Comparison of ENCODE assay signal across 1 cellular context in genomic region chr12:46492471-46493351, GRCh38.
A peak's percentile ranks its signal among the peaks of the same experiment; 100 is the strongest.
TF ChIP-seq lines count a peak whose summit lies in the region.

No MANE protein-coding gene starts in this region.

TF ChIP-seq in HepG2, 621 proteins besides CTCF, POLR2A, EP300 and RAD21 (continued from another document and continues in another):
- TF ChIP-seq, protein P1, sequence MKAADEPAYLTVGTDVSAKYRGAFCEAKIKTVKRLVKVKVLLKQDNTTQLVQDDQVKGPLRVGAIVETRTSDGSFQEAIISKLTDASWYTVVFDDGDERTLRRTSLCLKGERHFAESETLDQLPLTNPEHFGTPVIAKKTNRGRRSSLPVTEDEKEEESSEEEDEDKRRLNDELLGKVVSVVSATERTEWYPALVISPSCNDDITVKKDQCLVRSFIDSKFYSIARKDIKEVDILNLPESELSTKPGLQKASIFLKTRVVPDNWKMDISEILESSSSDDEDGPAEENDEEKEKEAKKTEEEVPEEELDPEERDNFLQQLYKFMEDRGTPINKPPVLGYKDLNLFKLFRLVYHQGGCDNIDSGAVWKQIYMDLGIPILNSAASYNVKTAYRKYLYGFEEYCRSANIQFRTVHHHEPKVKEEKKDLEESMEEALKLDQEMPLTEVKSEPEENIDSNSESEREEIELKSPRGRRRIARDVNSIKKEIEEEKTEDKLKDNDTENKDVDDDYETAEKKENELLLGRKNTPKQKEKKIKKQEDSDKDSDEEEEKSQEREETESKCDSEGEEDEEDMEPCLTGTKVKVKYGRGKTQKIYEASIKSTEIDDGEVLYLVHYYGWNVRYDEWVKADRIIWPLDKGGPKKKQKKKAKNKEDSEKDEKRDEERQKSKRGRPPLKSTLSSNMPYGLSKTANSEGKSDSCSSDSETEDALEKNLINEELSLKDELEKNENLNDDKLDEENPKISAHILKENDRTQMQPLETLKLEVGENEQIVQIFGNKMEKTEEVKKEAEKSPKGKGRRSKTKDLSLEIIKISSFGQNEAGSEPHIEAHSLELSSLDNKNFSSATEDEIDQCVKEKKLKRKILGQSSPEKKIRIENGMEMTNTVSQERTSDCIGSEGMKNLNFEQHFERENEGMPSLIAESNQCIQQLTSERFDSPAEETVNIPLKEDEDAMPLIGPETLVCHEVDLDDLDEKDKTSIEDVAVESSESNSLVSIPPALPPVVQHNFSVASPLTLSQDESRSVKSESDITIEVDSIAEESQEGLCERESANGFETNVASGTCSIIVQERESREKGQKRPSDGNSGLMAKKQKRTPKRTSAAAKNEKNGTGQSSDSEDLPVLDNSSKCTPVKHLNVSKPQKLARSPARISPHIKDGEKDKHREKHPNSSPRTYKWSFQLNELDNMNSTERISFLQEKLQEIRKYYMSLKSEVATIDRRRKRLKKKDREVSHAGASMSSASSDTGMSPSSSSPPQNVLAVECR (CRISPR knock-in tag; IDR thresholded peaks at IDR 0.05; ENCODE audit: borderline replicate concordance), result peak; percentile 29; the same call in 1 of the 2 replicates
- TF ChIP-seq ZBTB44 (CRISPR knock-in tag; IDR thresholded peaks at IDR 0.05), result no peak
- TF ChIP-seq SP1 (IDR thresholded peaks at IDR 0.05), result no peak
- no peak for TF ChIP-seq SP1 (CRISPR knock-in tag; IDR thresholded peaks at IDR 0.05)
- peak; percentile 58; the same call in 1 of the 2 replicates for TF ChIP-seq YEATS2 (CRISPR knock-in tag; IDR thresholded peaks at IDR 0.05; ENCODE audit: borderline replicate concordance)
- peak; percentile 47; the same call in 1 of the 2 replicates for TF ChIP-seq ZNF547 (CRISPR knock-in tag; IDR thresholded peaks at IDR 0.05)
- TF ChIP-seq, protein P2, sequence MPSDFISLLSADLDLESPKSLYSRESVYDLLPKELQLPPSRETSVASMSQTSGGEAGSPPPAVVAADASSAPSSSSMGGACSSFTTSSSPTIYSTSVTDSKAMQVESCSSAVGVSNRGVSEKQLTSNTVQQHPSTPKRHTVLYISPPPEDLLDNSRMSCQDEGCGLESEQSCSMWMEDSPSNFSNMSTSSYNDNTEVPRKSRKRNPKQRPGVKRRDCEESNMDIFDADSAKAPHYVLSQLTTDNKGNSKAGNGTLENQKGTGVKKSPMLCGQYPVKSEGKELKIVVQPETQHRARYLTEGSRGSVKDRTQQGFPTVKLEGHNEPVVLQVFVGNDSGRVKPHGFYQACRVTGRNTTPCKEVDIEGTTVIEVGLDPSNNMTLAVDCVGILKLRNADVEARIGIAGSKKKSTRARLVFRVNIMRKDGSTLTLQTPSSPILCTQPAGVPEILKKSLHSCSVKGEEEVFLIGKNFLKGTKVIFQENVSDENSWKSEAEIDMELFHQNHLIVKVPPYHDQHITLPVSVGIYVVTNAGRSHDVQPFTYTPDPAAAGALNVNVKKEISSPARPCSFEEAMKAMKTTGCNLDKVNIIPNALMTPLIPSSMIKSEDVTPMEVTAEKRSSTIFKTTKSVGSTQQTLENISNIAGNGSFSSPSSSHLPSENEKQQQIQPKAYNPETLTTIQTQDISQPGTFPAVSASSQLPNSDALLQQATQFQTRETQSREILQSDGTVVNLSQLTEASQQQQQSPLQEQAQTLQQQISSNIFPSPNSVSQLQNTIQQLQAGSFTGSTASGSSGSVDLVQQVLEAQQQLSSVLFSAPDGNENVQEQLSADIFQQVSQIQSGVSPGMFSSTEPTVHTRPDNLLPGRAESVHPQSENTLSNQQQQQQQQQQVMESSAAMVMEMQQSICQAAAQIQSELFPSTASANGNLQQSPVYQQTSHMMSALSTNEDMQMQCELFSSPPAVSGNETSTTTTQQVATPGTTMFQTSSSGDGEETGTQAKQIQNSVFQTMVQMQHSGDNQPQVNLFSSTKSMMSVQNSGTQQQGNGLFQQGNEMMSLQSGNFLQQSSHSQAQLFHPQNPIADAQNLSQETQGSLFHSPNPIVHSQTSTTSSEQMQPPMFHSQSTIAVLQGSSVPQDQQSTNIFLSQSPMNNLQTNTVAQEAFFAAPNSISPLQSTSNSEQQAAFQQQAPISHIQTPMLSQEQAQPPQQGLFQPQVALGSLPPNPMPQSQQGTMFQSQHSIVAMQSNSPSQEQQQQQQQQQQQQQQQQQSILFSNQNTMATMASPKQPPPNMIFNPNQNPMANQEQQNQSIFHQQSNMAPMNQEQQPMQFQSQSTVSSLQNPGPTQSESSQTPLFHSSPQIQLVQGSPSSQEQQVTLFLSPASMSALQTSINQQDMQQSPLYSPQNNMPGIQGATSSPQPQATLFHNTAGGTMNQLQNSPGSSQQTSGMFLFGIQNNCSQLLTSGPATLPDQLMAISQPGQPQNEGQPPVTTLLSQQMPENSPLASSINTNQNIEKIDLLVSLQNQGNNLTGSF (CRISPR knock-in tag; IDR thresholded peaks at IDR 0.05), result no peak
- no peak for TF ChIP-seq ZSCAN31 (CRISPR knock-in tag; IDR thresholded peaks at IDR 0.05; ENCODE audit: low read depth)
- peak; percentile 97 for TF ChIP-seq ELF3 (CRISPR knock-in tag; IDR thresholded peaks at IDR 0.05)
- peak; percentile 83; the same call in 1 of the 2 replicates for TF ChIP-seq EHMT2 (IDR thresholded peaks at IDR 0.05; ENCODE audit: borderline replicate concordance, low read depth, low read length)
- TF ChIP-seq, protein P3, sequence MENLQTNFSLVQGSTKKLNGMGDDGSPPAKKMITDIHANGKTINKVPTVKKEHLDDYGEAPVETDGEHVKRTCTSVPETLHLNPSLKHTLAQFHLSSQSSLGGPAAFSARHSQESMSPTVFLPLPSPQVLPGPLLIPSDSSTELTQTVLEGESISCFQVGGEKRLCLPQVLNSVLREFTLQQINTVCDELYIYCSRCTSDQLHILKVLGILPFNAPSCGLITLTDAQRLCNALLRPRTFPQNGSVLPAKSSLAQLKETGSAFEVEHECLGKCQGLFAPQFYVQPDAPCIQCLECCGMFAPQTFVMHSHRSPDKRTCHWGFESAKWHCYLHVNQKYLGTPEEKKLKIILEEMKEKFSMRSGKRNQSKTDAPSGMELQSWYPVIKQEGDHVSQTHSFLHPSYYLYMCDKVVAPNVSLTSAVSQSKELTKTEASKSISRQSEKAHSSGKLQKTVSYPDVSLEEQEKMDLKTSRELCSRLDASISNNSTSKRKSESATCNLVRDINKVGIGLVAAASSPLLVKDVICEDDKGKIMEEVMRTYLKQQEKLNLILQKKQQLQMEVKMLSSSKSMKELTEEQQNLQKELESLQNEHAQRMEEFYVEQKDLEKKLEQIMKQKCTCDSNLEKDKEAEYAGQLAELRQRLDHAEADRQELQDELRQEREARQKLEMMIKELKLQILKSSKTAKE (CRISPR knock-in tag; IDR thresholded peaks at IDR 0.05; ENCODE audit: borderline replicate concordance), result peak; percentile 96
- no peak for TF ChIP-seq ZBTB4 (CRISPR knock-in tag; IDR thresholded peaks at IDR 0.05; ENCODE audit: borderline replicate concordance)
- TF ChIP-seq SNAI1 (CRISPR knock-in tag; IDR thresholded peaks at IDR 0.05; ENCODE audit: borderline replicate concordance), result no peak
- TF ChIP-seq ZNF766 (CRISPR knock-in tag; IDR thresholded peaks at IDR 0.05; ENCODE audit: borderline replicate concordance), result no peak
- TF ChIP-seq BHLHE40 (IDR thresholded peaks at IDR 0.05; ENCODE audit: low read length), result 0 out of 2 replicates have a peak, but pooled peaks have one; percentile 62
- no peak for TF ChIP-seq ZKSCAN1 (IDR thresholded peaks at IDR 0.05; ENCODE audit: low read length)
- TF ChIP-seq ZNF337 (CRISPR knock-in tag; IDR thresholded peaks at IDR 0.05; ENCODE audit: borderline replicate concordance, low read depth), result no peak
- TF ChIP-seq KLF15 (CRISPR knock-in tag; IDR thresholded peaks at IDR 0.05; ENCODE audit: borderline replicate concordance), result peak; percentile 56; the same call in 1 of the 2 replicates
- TF ChIP-seq AKAP8 (CRISPR knock-in tag; IDR thresholded peaks at IDR 0.05), result 0 out of 2 replicates have a peak, but pooled peaks have one; percentile 51
- 0 out of 2 replicates have a peak, but pooled peaks have one; percentile 60 for TF ChIP-seq HBP1 (CRISPR knock-in tag; IDR thresholded peaks at IDR 0.05; ENCODE audit: low read depth)
- no peak; the same call in 1 of the 2 replicates for TF ChIP-seq SMYD3 (CRISPR knock-in tag; IDR thresholded peaks at IDR 0.05)
- TF ChIP-seq MTF2 (CRISPR knock-in tag; IDR thresholded peaks at IDR 0.05; ENCODE audit: borderline replicate concordance), result no peak
- TF ChIP-seq ZNF780A (CRISPR knock-in tag; IDR thresholded peaks at IDR 0.05), result no peak
- no peak for TF ChIP-seq ZBTB46 (CRISPR knock-in tag; IDR thresholded peaks at IDR 0.05; ENCODE audit: borderline replicate concordance)
- TF ChIP-seq NCOA5 (CRISPR knock-in tag; IDR thresholded peaks at IDR 0.05), result no peak
- peak; percentile 62; the same call in 1 of the 2 replicates for TF ChIP-seq SATB2 (CRISPR knock-in tag; IDR thresholded peaks at IDR 0.05)
- 0 out of 2 replicates have a peak, but pooled peaks have one; percentile 24 for TF ChIP-seq PHF8 (CRISPR knock-in tag; IDR thresholded peaks at IDR 0.05)
- no peak for TF ChIP-seq ZFP36L2 (CRISPR knock-in tag; IDR thresholded peaks at IDR 0.05)
- no peak for TF ChIP-seq HINFP (CRISPR knock-in tag; IDR thresholded peaks at IDR 0.05; ENCODE audit: low read depth)
- no peak for TF ChIP-seq MTA1 (CRISPR knock-in tag; IDR thresholded peaks at IDR 0.05; ENCODE audit: borderline replicate concordance)
- TF ChIP-seq SAP130 (CRISPR knock-in tag; IDR thresholded peaks at IDR 0.05; ENCODE audit: low read depth), result peak; percentile 80
- TF ChIP-seq ZNF382 (CRISPR knock-in tag; IDR thresholded peaks at IDR 0.05; ENCODE audit: borderline replicate concordance), result no peak
- no peak for TF ChIP-seq ZNF138 (CRISPR knock-in tag; IDR thresholded peaks at IDR 0.05; ENCODE audit: low read depth)
- TF ChIP-seq MEF2D (CRISPR knock-in tag; IDR thresholded peaks at IDR 0.05), result peak; percentile 92
- TF ChIP-seq DNMT3B (CRISPR knock-in tag; conservative IDR thresholded peaks at IDR 0.05), result no peak; the same call in 1 of the 2 replicates
- peak; percentile 94 for TF ChIP-seq CEBPG (CRISPR knock-in tag; IDR thresholded peaks at IDR 0.05)
- TF ChIP-seq RAD51 (IDR thresholded peaks at IDR 0.05; ENCODE audit: borderline replicate concordance), result no peak
- peak; percentile 99 for TF ChIP-seq ZBTB7B (CRISPR knock-in tag; IDR thresholded peaks at IDR 0.05)
